In genomic region chr7:12686234-12686893, GRCh38 we compare ENCODE assay signal across 8 cellular contexts. TPM values are rescaled to one million over a fixed set of nuclear protein-coding genes. Genes with fewer than 3 reads are reported as not detected.
DNase-seq lines count a peak whose midpoint lies in the region; ATAC-seq and TF ChIP-seq lines count a peak whose summit lies in the region.

No MANE protein-coding gene starts in this region.

- H2BK5ac ChIP-seq in H9 (ENCODE audit: insufficient read length, low read length), result no peak overlapping the region

- H3K4me1 Mint-ChIP-seq in H9, result peaks cover 34 to 43% of the 10 kb centered on the region in 2 experiments

- no peak overlapping the region for H2AFZ ChIP-seq in H9 (ENCODE audit: low read length)

- H3T11ph ChIP-seq in H9 (ENCODE audit: low read length), result no peak overlapping the region

- H3K79me2 ChIP-seq in H9 (ENCODE audit: insufficient read depth, low read length), result peaks cover 15% of the 10 kb centered on the region; the same call in 1 of the 2 replicates

- H3K27me3 ChIP-seq in H9 (ENCODE audit: insufficient read depth, low read length) (no peaks in the 10 kb centered on the region), gastroesophageal sphincter (no peaks in the 10 kb centered on the region), neutrophil (no peaks in the 10 kb centered on the region)

- H2BK20ac ChIP-seq in H9 (ENCODE audit: low read depth, low read length, poor library complexity, severe bottlenecking), result no peak overlapping the region

- no peak overlapping the region for H2BK120ac ChIP-seq in H9 (ENCODE audit: low read depth, low read length, poor library complexity, severe bottlenecking)

- peak; percentile 89 for ATAC-seq in gastroesophageal sphincter

- no peak overlapping the region for H4K8ac ChIP-seq in H9 (replicated peaks; ENCODE audit: insufficient read length, low read depth, low read length)

- H3K4me3 Mint-ChIP-seq in H9, result peak overlapping the region; percentile 83 to 97

- TF ChIP-seq CTCF in H9 (conservative IDR thresholded peaks at IDR 0.05), result no peak; the same call in none of the 3 replicates
- peak; percentile 87 to 99 (median 96) for TF ChIP-seq CTCF in gastroesophageal sphincter (IDR thresholded peaks at IDR 0.05)
- TF ChIP-seq CTCF in neutrophil (IDR thresholded peaks at IDR 0.05), result peak; percentile 84

- no peak overlapping the region for H4K5ac ChIP-seq in H9 (ENCODE audit: insufficient read length, low read depth, low read length)

- WGBS in H9 (ENCODE audit: extremely low coverage, insufficient read length, low lambda C conversion rate), result no CpG with 5 or more reads among the region's 54 CpGs
- WGBS in gastroesophageal sphincter (ENCODE audit: low coverage in 1 of 2), 2 donors, result 7 to 15% methylated on average over 8 to 18 of the region's 54 CpGs

- no peaks in the 10 kb centered on the region; the same call in 1 of the 2 replicates for H3K27me3 Mint-ChIP-seq in H9 (ENCODE audit: low read depth)

- H3K4me1 ChIP-seq in ES-I3 (ENCODE audit: insufficient read depth, low read length) (0 out of 2 replicates have a peak, but pooled peaks cover 3% of the 10 kb centered on the region), H9 (ENCODE audit: insufficient read depth, low read length) (no peaks in the 10 kb centered on the region; the same call in 1 of the 2 replicates), gastroesophageal sphincter (peaks cover 0 to 33% (median 0%) of the 10 kb centered on the region in 3 donors), neutrophil (ENCODE audit: control insufficient read depth in 1 of 2, insufficient read depth in 1 of 2, low read depth in 1 of 2, low read length in 1 of 2) (peaks cover 12 to 16% of the 10 kb centered on the region in 2 experiments)

- no peak overlapping the region for H2AK5ac ChIP-seq in H9 (ENCODE audit: insufficient read length, low read length)

- H3K27ac ChIP-seq in H9 (ENCODE audit: insufficient read length, low read depth, low read length) (no peak overlapping the region), gastroesophageal sphincter (peak overlapping the region; percentile 75 to 97 (median 91)), neutrophil (peak overlapping the region; percentile 68)

- no peak overlapping the region for H4K91ac ChIP-seq in H9 (ENCODE audit: insufficient read length, low read depth, low read length)

- H3K9me3 ChIP-seq in ES-I3 (ENCODE audit: control insufficient read depth, insufficient read depth, low read length) (no peaks in the 10 kb centered on the region), H9 (ENCODE audit: control insufficient read depth, low read depth, low read length) (no peaks in the 10 kb centered on the region), gastroesophageal sphincter (no peaks in the 10 kb centered on the region), neutrophil (no peaks in the 10 kb centered on the region)

- H3K9ac ChIP-seq in ES-I3 (ENCODE audit: low read depth, low read length) (peak overlapping the region; percentile 78), H9 (ENCODE audit: extremely low read depth, insufficient read length, low read length) (peak overlapping the region; percentile 65)

- TF ChIP-seq POLR2A in gastroesophageal sphincter (IDR thresholded peaks at IDR 0.05), result no peak

- no peak overlapping the region for H2BK15ac ChIP-seq in H9 (ENCODE audit: low read depth, low read length)

- peak overlapping the region; percentile 55 for H3K18ac ChIP-seq in H9 (ENCODE audit: insufficient read length, low read depth, low read length)

- DNase-seq in H9, result peak; percentile 98
- DNase-seq in M059J (ENCODE audit: low read depth), result peak; percentile 96
- DNase-seq in SIG-M5 treated with dmso at 0.1 percent for 504 hours (lab: John Stamatoyannopoulos, UW; ENCODE audit: unreplicated experiment), result peak; percentile 94
- DNase-seq in activated naive CD4-positive, alpha-beta T cell (lab: John Stamatoyannopoulos, UW), result peak; percentile 86 to 91 (median 88)
- DNase-seq in superior temporal gyrus (ENCODE audit: extremely low spot score), result peak; percentile 83

- no peaks in the 10 kb centered on the region for H3K9me3 Mint-ChIP-seq in H9

- H3K56ac ChIP-seq in H9 (ENCODE audit: insufficient read length, low read depth, low read length), result no peak overlapping the region

- H3K4ac ChIP-seq in H9 (ENCODE audit: low read depth, low read length), result no peak overlapping the region

- H3K4me3 ChIP-seq in gastroesophageal sphincter, result peak overlapping the region; percentile 58 to 79
- peak overlapping the region; percentile 76 to 89 for H3K4me3 ChIP-seq in neutrophil (ENCODE audit: low read depth in 1 of 2, low read length in 1 of 2)

- H3K36me3 ChIP-seq in ES-I3 (ENCODE audit: insufficient read depth, low read length) (no peaks in the 10 kb centered on the region), gastroesophageal sphincter (no peaks in the 10 kb centered on the region), neutrophil (no peaks in the 10 kb centered on the region)

- H3K14ac ChIP-seq in H9 (ENCODE audit: insufficient read depth, low read length), result peak overlapping the region; percentile 14; the same call in 1 of the 2 replicates

- peaks cover 0 to 9% (median 4%) of the 10 kb centered on the region in 3 experiments; a peak in 5 of 7 replicates for H3K36me3 Mint-ChIP-seq in H9 (ENCODE audit: insufficient read depth in 1 of 3, low read depth in 3 of 3)

- H4K20me1 ChIP-seq in H9 (ENCODE audit: control insufficient read depth, insufficient read depth, insufficient read length), result no peaks in the 10 kb centered on the region

- no peak overlapping the region for H2BK12ac ChIP-seq in H9 (ENCODE audit: insufficient read length, low read depth, low read length)

- no peaks in the 10 kb centered on the region for H3K79me1 ChIP-seq in H9 (ENCODE audit: insufficient read depth, low read depth, low read length, poor library complexity, severe bottlenecking)

- peak overlapping the region; percentile 81 to 97 (median 97); a peak in 3 of 7 replicates for H3K27ac Mint-ChIP-seq in H9

- peak overlapping the region; percentile 96 for H3K4me2 ChIP-seq in H9 (ENCODE audit: insufficient read depth, insufficient read length, low read length)

- no peak overlapping the region for H3K23ac ChIP-seq in H9 (ENCODE audit: insufficient read length, low read depth, low read length)

- peak; percentile 43 for TF ChIP-seq EP300 in gastroesophageal sphincter (IDR thresholded peaks at IDR 0.05)

- H3K23me2 ChIP-seq in H9 (ENCODE audit: insufficient read length, low read depth, low read length, poor library complexity, severe bottlenecking), result peaks cover 6% of the 10 kb centered on the region

RNA-seq across cellular contexts. Expression of gene ARL4A, which starts 1.1 kb away (rescaled TPM):
- total RNA-seq in H9 (2021) (36.3 and 39.4 TPM in 2 replicates), gastroesophageal sphincter (10 to 100 TPM; 34.9 to 69.5 (median 45.0) TPM)
- total RNA-seq in M059J (2014; rRNA removed; shearing (Covaris generic)), result 31.7 and 44.5 TPM in 2 replicates
